Comparison of ENCODE assay signal across 25 cellular contexts in the genomic region with DNA sequence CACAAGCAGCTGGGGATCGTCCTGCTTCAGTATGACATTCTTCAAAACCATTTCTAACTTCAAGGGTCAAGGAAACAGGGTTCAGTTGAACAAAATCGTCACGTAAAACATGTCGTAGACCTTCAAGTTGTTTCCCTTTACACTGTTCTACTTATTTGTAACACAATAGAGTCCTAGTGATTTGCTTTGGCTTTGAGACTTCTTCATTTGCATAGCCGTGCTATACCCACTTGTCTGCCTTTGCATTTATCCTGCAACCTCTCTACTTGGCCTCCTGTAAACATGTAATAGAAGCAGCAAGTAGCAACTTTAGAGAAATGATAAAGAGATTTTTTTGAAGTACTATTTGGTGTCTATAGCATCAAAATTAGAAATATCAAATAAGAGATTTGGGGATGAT.
"Had no signal": no experiment of that assay in that cellular context is flagged by ENCODE, and none has a peak within 500 bp of the region (broad histone marks: within the 10 kb centered on the region; RNA-seq: fewer than 3 reads in every experiment).

No MANE protein-coding gene starts in this region.

- H3K27me3 ChIP-seq: esophagus muscularis mucosa, foreskin keratinocyte, gastroesophageal sphincter, heart left ventricle, hepatocyte, right lobe of liver, suprapubic skin, transverse colon, vagina had no signal

- DNase-seq: dermis blood vessel endothelial cell; effector memory CD4-positive, alpha-beta T cell; foreskin keratinocyte; heart left ventricle; mesendoderm; naive thymus-derived CD8-positive, alpha-beta T cell; right lobe of liver; small intestine; stimulated activated CD4-positive, alpha-beta T cell treated with anti-CD3 and anti-CD28 coated beads, Interleukin-15, amount 100 ng/mL, for 24 hours; stimulated activated CD4-positive, alpha-beta T cell treated with anti-CD3 and anti-CD28 coated beads, Interleukin-2, amount 100 ng/mL, for 48 hours; stimulated activated CD8-positive, alpha-beta memory T cell treated with anti-CD3 and anti-CD28 coated beads, Interleukin-4, amount 100 ng/mL, for 48 hours; stimulated activated naive CD4-positive, alpha-beta T cell; stimulated activated naive CD8-positive, alpha-beta T cell treated with anti-CD3 and anti-CD28 coated beads, Interleukin-15, amount 100 ng/mL, for 72 hours; transverse colon had no signal

- ATAC-seq: foreskin keratinocyte; gastroesophageal sphincter; heart left ventricle; left lobe of liver; naive thymus-derived CD8-positive, alpha-beta T cell; right lobe of liver; stimulated activated naive CD8-positive, alpha-beta T cell treated with anti-CD3 and anti-CD28 coated beads, Interleukin-15, amount 100 ng/mL, for 72 hours had no signal

- H3K9ac ChIP-seq: parathyroid adenoma had no signal

- H3K9me3 ChIP-seq: esophagus muscularis mucosa, gastroesophageal sphincter, heart left ventricle, neutrophil, right lobe of liver, suprapubic skin, transverse colon, vagina had no signal

- H3K4me2 ChIP-seq: hepatocyte had no signal

- H3K79me2 ChIP-seq: hepatocyte, parathyroid adenoma had no signal

- FAIRE-seq: endothelial cell of umbilical vein, keratinocyte, small intestine had no signal

- H2AFZ ChIP-seq: hepatocyte, parathyroid adenoma had no signal

- H3K4me1 ChIP-seq: gastroesophageal sphincter, heart left ventricle, parathyroid adenoma, right lobe of liver, suprapubic skin, transverse colon, vagina had no signal

- H3K4me3 ChIP-seq: coronary artery, esophagus muscularis mucosa, gastroesophageal sphincter, heart left ventricle, hepatocyte, right lobe of liver, suprapubic skin, transverse colon, vagina had no signal

- H3K27ac ChIP-seq: coronary artery, esophagus muscularis mucosa, foreskin keratinocyte, gastroesophageal sphincter, heart left ventricle, hepatocyte, neutrophil, parathyroid adenoma, right lobe of liver, suprapubic skin, transverse colon, vagina had no signal

- H3K36me3 ChIP-seq: esophagus muscularis mucosa, gastroesophageal sphincter, heart left ventricle, neutrophil, right lobe of liver, suprapubic skin, transverse colon, vagina had no signal
